17 cellular contexts compared by ENCODE assay signal in the genomic region with DNA sequence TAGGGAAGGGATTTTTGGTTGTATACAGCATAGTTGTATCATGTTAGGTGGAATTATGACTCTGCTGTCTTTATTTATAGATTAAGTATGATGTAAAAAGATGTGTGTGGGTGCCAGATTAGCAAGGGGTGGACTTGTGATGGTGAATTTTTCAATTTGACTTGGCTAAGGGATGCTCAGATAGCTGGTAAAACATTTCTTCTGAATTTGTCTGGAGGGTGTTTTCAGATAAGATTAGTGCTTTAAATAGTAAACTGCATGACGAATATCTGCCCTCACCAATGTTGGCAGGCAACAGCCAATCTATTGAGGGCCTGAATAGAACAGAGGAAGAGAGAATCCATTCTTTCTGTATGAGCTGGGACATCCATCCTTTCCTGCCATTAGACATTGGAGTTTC.
"Had no signal": no experiment of that assay in that cellular context is flagged by ENCODE, and none has a peak within 500 bp of the region (broad histone marks: within the 10 kb centered on the region; RNA-seq: fewer than 3 reads in every experiment).

No MANE protein-coding gene starts in this region.

- FAIRE-seq: urothelium cell line had no signal

- H3K9me3 ChIP-seq: breast epithelium, gastroesophageal sphincter, heart right ventricle had no signal

- ATAC-seq: gastroesophageal sphincter; stimulated activated memory B cell treated with anti-CD40 and anti-IgM and Interleukin-4, amounts not matched to agents 10 μg/mL and 1 μg/mL and 100 μg/mL, for 72 hours had no signal

- H3K27ac Mint-ChIP-seq: activated T-helper 1 cell treated with anti-CD3 and anti-CD28 coated beads, Interleukin-12 subunit alpha, Interleukin-12 subunit beta, Interleukin-2, Interleukin-4 antibody, amounts not matched to agents 30 ng/mL and 10 ng/mL and 1 ng/mL, durations not matched to agents 14 hours and 24 hours and 36 hours; dendritic cell treated with granulocyte-macrophage colony-stimulating factor and Interleukin-4, amounts not matched to agents 40 ng/mL and 50 ng/mL, for 4 days; mesothelial cell of epicardium; stimulated activated memory B cell treated with anti-CD40 and anti-IgM and Interleukin-4, amounts not matched to agents 10 μg/mL and 1 μg/mL and 100 μg/mL, for 72 hours; T-helper 1 cell treated with Interleukin-12 subunit alpha and Interleukin-12 subunit beta and Interleukin-4 antibody, amounts not matched to agents 30 μg/mL and 1 μg/mL, for 36 hours had no signal

- H3K27me3 Mint-ChIP-seq: stimulated activated memory B cell treated with anti-CD40 and anti-IgM and Interleukin-4, amounts not matched to agents 10 μg/mL and 1 μg/mL and 100 μg/mL, for 72 hours had no signal

- H3K27me3 ChIP-seq: breast epithelium, gastroesophageal sphincter, heart right ventricle had no signal

- H3K36me3 Mint-ChIP-seq: mesothelial cell of epicardium; stimulated activated memory B cell treated with anti-CD40 and anti-IgM and Interleukin-4, amounts not matched to agents 10 μg/mL and 1 μg/mL and 100 μg/mL, for 72 hours had no signal

- H3K4me1 ChIP-seq: breast epithelium had no signal

- H3K9me3 Mint-ChIP-seq: dendritic cell treated with granulocyte-macrophage colony-stimulating factor and Interleukin-4, amounts not matched to agents 40 ng/mL and 50 ng/mL, for 4 days; mesothelial cell of epicardium; stimulated activated memory B cell treated with anti-CD40 and anti-IgM and Interleukin-4, amounts not matched to agents 10 μg/mL and 1 μg/mL and 100 μg/mL, for 72 hours had no signal

- H3K4me3 Mint-ChIP-seq: activated T-helper 1 cell treated with anti-CD3 and anti-CD28 coated beads, Interleukin-12 subunit alpha, Interleukin-12 subunit beta, Interleukin-2, Interleukin-4 antibody, amounts not matched to agents 30 ng/mL and 10 ng/mL and 1 ng/mL, durations not matched to agents 14 hours and 24 hours and 36 hours; dendritic cell treated with granulocyte-macrophage colony-stimulating factor and Interleukin-4, amounts not matched to agents 40 ng/mL and 50 ng/mL, for 4 days; mesothelial cell of epicardium; neural crest cell; stimulated activated memory B cell treated with anti-CD40 and anti-IgM and Interleukin-4, amounts not matched to agents 10 μg/mL and 1 μg/mL and 100 μg/mL, for 72 hours; T-helper 1 cell treated with Interleukin-12 subunit alpha and Interleukin-12 subunit beta and Interleukin-4 antibody, amounts not matched to agents 30 μg/mL and 1 μg/mL, for 36 hours had no signal

- H3K4me3 ChIP-seq: breast epithelium, gastroesophageal sphincter, heart right ventricle, lung had no signal

- DNase-seq: activated CD4-positive, alpha-beta T cell treated with anti-CD3 and anti-CD28 coated beads, Interleukin-2, amount 50 U/mL, for 4 hours; activated CD4-positive, CD25-positive, alpha-beta regulatory T cell; activated naive CD4-positive, alpha-beta T cell treated with Interleukin-2 at 50 U/mL for 16 hours; aorta; effector memory CD4-positive, alpha-beta T cell; heart right ventricle; stimulated activated CD4-positive, alpha-beta T cell treated with anti-CD3 and anti-CD28 coated beads, Interleukin-2, amount 100 ng/mL, for 24 hours had no signal

- H3K36me3 ChIP-seq: breast epithelium, gastroesophageal sphincter, heart right ventricle had no signal

- H3K27ac ChIP-seq: breast epithelium, gastroesophageal sphincter had no signal
